In the genomic region with DNA sequence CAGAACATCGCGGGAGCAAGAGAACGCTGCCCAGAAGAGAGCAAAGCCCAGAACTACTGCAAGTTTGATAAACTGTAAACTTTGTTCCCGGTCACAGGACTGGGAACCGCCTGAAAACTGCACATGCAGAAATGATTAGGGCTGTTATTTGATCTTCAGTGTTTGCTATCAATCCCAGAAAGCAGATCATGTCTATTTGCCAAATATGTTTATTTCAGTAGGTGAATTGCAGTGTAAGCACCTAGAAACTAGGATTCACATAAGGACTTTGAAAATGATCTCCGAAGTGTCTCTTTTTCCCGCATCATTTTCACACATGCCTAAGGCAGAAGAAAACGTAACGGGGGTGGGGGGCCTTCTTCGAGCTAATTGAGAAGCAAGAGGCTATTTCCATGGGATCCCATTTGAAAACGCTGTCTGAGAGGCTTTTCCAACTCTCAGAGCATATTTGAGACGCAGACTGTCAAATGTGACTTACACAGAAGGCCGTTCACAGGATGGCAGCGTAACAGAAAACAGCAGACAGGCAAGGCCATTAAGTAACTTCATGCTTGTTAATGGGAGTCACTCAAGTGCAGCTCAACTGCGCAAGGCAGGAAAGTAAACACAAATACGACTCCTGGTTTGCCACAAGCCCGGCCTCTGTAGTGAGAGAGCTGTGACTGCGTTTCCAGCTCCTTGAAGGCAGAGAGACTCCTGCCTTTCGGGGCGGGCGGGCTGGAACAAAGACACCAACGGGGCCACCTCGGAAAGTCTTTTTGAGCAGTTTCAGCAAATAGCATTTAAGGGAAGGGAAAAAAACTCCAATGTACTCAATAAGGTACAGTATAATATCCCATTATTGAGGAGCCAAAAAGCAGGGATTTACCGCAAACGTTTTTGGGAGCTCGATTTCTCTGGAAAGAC, we compare ENCODE assay signal across 1 cellular context.
TF ChIP-seq lines count a peak whose summit lies in the region.

No MANE protein-coding gene starts in this region.

TF ChIP-seq in K562, 482 proteins besides CTCF, POLR2A, EP300 and RAD21 (continued from another document and continues in another):
- TF ChIP-seq, protein P1, sequence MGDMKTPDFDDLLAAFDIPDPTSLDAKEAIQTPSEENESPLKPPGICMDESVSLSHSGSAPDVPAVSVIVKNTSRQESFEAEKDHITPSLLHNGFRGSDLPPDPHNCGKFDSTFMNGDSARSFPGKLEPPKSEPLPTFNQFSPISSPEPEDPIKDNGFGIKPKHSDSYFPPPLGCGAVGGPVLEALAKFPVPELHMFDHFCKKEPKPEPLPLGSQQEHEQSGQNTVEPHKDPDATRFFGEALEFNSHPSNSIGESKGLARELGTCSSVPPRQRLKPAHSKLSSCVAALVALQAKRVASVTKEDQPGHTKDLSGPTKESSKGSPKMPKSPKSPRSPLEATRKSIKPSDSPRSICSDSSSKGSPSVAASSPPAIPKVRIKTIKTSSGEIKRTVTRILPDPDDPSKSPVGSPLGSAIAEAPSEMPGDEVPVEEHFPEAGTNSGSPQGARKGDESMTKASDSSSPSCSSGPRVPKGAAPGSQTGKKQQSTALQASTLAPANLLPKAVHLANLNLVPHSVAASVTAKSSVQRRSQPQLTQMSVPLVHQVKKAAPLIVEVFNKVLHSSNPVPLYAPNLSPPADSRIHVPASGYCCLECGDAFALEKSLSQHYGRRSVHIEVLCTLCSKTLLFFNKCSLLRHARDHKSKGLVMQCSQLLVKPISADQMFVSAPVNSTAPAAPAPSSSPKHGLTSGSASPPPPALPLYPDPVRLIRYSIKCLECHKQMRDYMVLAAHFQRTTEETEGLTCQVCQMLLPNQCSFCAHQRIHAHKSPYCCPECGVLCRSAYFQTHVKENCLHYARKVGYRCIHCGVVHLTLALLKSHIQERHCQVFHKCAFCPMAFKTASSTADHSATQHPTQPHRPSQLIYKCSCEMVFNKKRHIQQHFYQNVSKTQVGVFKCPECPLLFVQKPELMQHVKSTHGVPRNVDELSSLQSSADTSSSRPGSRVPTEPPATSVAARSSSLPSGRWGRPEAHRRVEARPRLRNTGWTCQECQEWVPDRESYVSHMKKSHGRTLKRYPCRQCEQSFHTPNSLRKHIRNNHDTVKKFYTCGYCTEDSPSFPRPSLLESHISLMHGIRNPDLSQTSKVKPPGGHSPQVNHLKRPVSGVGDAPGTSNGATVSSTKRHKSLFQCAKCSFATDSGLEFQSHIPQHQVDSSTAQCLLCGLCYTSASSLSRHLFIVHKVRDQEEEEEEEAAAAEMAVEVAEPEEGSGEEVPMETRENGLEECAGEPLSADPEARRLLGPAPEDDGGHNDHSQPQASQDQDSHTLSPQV (IDR thresholded peaks at IDR 0.05) = peak; percentile 74; the same call in 1 of the 2 replicates
- TF ChIP-seq, protein P2, sequence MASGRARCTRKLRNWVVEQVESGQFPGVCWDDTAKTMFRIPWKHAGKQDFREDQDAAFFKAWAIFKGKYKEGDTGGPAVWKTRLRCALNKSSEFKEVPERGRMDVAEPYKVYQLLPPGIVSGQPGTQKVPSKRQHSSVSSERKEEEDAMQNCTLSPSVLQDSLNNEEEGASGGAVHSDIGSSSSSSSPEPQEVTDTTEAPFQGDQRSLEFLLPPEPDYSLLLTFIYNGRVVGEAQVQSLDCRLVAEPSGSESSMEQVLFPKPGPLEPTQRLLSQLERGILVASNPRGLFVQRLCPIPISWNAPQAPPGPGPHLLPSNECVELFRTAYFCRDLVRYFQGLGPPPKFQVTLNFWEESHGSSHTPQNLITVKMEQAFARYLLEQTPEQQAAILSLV (tag; IDR thresholded peaks at IDR 0.05) = no peak
- TF ChIP-seq, protein P3, sequence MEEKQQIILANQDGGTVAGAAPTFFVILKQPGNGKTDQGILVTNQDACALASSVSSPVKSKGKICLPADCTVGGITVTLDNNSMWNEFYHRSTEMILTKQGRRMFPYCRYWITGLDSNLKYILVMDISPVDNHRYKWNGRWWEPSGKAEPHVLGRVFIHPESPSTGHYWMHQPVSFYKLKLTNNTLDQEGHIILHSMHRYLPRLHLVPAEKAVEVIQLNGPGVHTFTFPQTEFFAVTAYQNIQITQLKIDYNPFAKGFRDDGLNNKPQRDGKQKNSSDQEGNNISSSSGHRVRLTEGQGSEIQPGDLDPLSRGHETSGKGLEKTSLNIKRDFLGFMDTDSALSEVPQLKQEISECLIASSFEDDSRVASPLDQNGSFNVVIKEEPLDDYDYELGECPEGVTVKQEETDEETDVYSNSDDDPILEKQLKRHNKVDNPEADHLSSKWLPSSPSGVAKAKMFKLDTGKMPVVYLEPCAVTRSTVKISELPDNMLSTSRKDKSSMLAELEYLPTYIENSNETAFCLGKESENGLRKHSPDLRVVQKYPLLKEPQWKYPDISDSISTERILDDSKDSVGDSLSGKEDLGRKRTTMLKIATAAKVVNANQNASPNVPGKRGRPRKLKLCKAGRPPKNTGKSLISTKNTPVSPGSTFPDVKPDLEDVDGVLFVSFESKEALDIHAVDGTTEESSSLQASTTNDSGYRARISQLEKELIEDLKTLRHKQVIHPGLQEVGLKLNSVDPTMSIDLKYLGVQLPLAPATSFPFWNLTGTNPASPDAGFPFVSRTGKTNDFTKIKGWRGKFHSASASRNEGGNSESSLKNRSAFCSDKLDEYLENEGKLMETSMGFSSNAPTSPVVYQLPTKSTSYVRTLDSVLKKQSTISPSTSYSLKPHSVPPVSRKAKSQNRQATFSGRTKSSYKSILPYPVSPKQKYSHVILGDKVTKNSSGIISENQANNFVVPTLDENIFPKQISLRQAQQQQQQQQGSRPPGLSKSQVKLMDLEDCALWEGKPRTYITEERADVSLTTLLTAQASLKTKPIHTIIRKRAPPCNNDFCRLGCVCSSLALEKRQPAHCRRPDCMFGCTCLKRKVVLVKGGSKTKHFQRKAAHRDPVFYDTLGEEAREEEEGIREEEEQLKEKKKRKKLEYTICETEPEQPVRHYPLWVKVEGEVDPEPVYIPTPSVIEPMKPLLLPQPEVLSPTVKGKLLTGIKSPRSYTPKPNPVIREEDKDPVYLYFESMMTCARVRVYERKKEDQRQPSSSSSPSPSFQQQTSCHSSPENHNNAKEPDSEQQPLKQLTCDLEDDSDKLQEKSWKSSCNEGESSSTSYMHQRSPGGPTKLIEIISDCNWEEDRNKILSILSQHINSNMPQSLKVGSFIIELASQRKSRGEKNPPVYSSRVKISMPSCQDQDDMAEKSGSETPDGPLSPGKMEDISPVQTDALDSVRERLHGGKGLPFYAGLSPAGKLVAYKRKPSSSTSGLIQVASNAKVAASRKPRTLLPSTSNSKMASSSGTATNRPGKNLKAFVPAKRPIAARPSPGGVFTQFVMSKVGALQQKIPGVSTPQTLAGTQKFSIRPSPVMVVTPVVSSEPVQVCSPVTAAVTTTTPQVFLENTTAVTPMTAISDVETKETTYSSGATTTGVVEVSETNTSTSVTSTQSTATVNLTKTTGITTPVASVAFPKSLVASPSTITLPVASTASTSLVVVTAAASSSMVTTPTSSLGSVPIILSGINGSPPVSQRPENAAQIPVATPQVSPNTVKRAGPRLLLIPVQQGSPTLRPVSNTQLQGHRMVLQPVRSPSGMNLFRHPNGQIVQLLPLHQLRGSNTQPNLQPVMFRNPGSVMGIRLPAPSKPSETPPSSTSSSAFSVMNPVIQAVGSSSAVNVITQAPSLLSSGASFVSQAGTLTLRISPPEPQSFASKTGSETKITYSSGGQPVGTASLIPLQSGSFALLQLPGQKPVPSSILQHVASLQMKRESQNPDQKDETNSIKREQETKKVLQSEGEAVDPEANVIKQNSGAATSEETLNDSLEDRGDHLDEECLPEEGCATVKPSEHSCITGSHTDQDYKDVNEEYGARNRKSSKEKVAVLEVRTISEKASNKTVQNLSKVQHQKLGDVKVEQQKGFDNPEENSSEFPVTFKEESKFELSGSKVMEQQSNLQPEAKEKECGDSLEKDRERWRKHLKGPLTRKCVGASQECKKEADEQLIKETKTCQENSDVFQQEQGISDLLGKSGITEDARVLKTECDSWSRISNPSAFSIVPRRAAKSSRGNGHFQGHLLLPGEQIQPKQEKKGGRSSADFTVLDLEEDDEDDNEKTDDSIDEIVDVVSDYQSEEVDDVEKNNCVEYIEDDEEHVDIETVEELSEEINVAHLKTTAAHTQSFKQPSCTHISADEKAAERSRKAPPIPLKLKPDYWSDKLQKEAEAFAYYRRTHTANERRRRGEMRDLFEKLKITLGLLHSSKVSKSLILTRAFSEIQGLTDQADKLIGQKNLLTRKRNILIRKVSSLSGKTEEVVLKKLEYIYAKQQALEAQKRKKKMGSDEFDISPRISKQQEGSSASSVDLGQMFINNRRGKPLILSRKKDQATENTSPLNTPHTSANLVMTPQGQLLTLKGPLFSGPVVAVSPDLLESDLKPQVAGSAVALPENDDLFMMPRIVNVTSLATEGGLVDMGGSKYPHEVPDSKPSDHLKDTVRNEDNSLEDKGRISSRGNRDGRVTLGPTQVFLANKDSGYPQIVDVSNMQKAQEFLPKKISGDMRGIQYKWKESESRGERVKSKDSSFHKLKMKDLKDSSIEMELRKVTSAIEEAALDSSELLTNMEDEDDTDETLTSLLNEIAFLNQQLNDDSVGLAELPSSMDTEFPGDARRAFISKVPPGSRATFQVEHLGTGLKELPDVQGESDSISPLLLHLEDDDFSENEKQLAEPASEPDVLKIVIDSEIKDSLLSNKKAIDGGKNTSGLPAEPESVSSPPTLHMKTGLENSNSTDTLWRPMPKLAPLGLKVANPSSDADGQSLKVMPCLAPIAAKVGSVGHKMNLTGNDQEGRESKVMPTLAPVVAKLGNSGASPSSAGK (IDR thresholded peaks at IDR 0.05) = peak; percentile 79
- TF ChIP-seq ZBTB7A (IDR thresholded peaks at IDR 0.05; ENCODE audit: borderline replicate concordance, control insufficient read depth, low read depth, low read length) = no peak
- TF ChIP-seq ATF1 (CRISPR knock-in tag; IDR thresholded peaks at IDR 0.05) = no peak
- peak; percentile 22; the same call in 1 of the 2 replicates for TF ChIP-seq ATF1 (tag; IDR thresholded peaks at IDR 0.05)
- no peak for TF ChIP-seq ZNF77 (CRISPR knock-in tag; IDR thresholded peaks at IDR 0.05)
- TF ChIP-seq, protein P4, sequence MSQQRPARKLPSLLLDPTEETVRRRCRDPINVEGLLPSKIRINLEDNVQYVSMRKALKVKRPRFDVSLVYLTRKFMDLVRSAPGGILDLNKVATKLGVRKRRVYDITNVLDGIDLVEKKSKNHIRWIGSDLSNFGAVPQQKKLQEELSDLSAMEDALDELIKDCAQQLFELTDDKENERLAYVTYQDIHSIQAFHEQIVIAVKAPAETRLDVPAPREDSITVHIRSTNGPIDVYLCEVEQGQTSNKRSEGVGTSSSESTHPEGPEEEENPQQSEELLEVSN (IDR thresholded peaks at IDR 0.05; ENCODE audit: borderline replicate concordance in 1 of 2, extremely low read depth in 1 of 2, insufficient read depth in 1 of 2, insufficient read length in 1 of 2, low read depth in 1 of 2, low read length in 1 of 2, poor library complexity in 1 of 2, severe bottlenecking in 1 of 2) = peak in 1 of 2 experiments; percentile 58
- TF ChIP-seq, protein P5, sequence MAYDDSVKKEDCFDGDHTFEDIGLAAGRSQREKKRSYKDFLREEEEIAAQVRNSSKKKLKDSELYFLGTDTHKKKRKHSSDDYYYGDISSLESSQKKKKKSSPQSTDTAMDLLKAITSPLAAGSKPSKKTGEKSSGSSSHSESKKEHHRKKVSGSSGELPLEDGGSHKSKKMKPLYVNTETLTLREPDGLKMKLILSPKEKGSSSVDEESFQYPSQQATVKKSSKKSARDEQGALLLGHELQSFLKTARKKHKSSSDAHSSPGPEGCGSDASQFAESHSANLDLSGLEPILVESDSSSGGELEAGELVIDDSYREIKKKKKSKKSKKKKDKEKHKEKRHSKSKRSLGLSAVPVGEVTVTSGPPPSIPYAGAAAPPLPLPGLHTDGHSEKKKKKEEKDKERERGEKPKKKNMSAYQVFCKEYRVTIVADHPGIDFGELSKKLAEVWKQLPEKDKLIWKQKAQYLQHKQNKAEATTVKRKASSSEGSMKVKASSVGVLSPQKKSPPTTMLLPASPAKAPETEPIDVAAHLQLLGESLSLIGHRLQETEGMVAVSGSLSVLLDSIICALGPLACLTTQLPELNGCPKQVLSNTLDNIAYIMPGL (CRISPR knock-in tag; IDR thresholded peaks at IDR 0.05) = no peak
- TF ChIP-seq MEF2D (tag; conservative IDR thresholded peaks at IDR 0.05; ENCODE audit: low read depth) = 0 out of 2 replicates have a peak, but pooled peaks have one; percentile 39
- TF ChIP-seq TARDBP (IDR thresholded peaks at IDR 0.05) = no peak
- TF ChIP-seq HLTF (IDR thresholded peaks at IDR 0.05) = no peak
- no peak for TF ChIP-seq ZNF146 (CRISPR knock-in tag; IDR thresholded peaks at IDR 0.05; ENCODE audit: unreplicated experiment)
- peak; percentile 54 for TF ChIP-seq TAF1 (IDR thresholded peaks at IDR 0.05; ENCODE audit: control insufficient read depth, extremely low read depth, insufficient read depth, low read length, severe bottlenecking)
- TF ChIP-seq, protein P6, sequence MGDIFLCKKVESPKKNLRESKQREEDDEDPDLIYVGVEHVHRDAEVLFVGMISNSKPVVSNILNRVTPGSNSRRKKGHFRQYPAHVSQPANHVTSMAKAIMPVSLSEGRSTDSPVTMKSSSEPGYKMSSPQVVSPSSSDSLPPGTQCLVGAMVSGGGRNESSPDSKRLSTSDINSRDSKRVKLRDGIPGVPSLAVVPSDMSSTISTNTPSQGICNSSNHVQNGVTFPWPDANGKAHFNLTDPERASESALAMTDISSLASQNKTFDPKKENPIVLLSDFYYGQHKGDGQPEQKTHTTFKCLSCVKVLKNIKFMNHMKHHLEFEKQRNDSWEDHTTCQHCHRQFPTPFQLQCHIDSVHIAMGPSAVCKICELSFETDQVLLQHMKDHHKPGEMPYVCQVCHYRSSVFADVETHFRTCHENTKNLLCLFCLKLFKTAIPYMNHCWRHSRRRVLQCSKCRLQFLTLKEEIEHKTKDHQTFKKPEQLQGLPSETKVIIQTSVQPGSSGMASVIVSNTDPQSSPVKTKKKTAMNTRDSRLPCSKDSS (IDR thresholded peaks at IDR 0.05; ENCODE audit: low read depth, partially characterized antibody) = no peak
- TF ChIP-seq OTX1 (CRISPR knock-in tag; IDR thresholded peaks at IDR 0.05) = no peak
- TF ChIP-seq, protein P7, sequence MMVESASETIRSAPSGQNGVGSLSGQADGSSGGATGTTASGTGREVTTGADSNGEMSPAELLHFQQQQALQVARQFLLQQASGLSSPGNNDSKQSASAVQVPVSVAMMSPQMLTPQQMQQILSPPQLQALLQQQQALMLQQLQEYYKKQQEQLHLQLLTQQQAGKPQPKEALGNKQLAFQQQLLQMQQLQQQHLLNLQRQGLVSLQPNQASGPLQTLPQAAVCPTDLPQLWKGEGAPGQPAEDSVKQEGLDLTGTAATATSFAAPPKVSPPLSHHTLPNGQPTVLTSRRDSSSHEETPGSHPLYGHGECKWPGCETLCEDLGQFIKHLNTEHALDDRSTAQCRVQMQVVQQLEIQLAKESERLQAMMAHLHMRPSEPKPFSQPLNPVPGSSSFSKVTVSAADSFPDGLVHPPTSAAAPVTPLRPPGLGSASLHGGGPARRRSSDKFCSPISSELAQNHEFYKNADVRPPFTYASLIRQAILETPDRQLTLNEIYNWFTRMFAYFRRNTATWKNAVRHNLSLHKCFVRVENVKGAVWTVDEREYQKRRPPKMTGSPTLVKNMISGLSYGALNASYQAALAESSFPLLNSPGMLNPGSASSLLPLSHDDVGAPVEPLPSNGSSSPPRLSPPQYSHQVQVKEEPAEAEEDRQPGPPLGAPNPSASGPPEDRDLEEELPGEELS (CRISPR knock-in tag; IDR thresholded peaks at IDR 0.05; ENCODE audit: borderline replicate concordance) = no peak
- TF ChIP-seq SMARCB1 (IDR thresholded peaks at IDR 0.05; ENCODE audit: insufficient read length, low read depth) = no peak
